8 cellular contexts compared by ENCODE assay signal in genomic region chr2:53970898-53971681, GRCh38. TPM values are rescaled to one million over a fixed set of nuclear protein-coding genes. Genes with fewer than 3 reads are reported as not detected.
DNase-seq lines count a peak whose midpoint lies in the region; TF ChIP-seq lines count a peak whose summit lies in the region.

TSS of gene PSME4 (minus strand) at chr2:53970993. CDS start at chr2:53970784, 209 bp downstream.

- CTCF ChIA-PET in HEK293T (lab: Yijun Ruan, JAX): no interaction called here
- CTCF ChIA-PET in SK-N-SH (lab: Yijun Ruan, JAX): interaction anchor here (0.7 to 2.0 kb wide), 2 partner anchors 12 to 14 kb away, joined by 3 to 5 read pairs; no protein-coding TSS in a partner anchor
- CTCF ChIA-PET in activated naive CD4-positive, alpha-beta T cell treated with anti-CD3 and anti-CD28 coated beads, Interleukin-2, amount 10 ng/mL, durations not matched to agents 7 days and 5 days (lab: Charles Lee): interaction anchor here (0.9 to 1.0 kb wide), 2 partner anchors 23 to 82 kb away, joined by 3 to 4 read pairs; no protein-coding TSS in a partner anchor

- H3K36me3 ChIP-seq in SK-N-SH (replicated peaks in 1 of 2; ENCODE audit: control insufficient read depth in 1 of 2, insufficient read depth in 2 of 2, low read length in 1 of 2) (peaks cover 3 to 6% of the 10 kb centered on the region in 2 experiments), neutrophil (peaks cover 11% of the 10 kb centered on the region)

- H3K36me3 Mint-ChIP-seq in activated naive CD4-positive, alpha-beta T cell treated with anti-CD3 and anti-CD28 coated beads, Interleukin-2, amount 10 ng/mL, durations not matched to agents 7 days and 5 days: peaks cover 41% of the 10 kb centered on the region

- H4K20me1 ChIP-seq in SK-N-SH (ENCODE audit: insufficient read depth): peaks cover 40% of the 10 kb centered on the region

- peak within 1 kb of the TSS; percentile 83; the same call in 1 of the 2 replicates for H2AFZ ChIP-seq in SK-N-SH (ENCODE audit: low read depth)

- 2% methylated on average over 26 of the region's 61 CpGs for WGBS in SK-N-SH (ENCODE audit: low lambda C conversion rate)

- peak within 1 kb of the TSS; percentile 88 to 89 for H3K27ac ChIP-seq in SK-N-SH (ENCODE audit: low read depth in 2 of 2, low read length in 1 of 2)
- peak within 1 kb of the TSS; percentile 94 for H3K27ac ChIP-seq in neutrophil

- POLR2A ChIA-PET in HEK293T (lab: Yijun Ruan, JAX) (interaction anchor here (0.8 to 2.5 kb wide), 6 partner anchors 9 to 41 kb away, joined by 3 to 8 read pairs (median 5); no protein-coding TSS in a partner anchor), SK-N-SH (lab: Yijun Ruan, JAX) (interaction anchor here (0.6 to 2.2 kb wide), 10 partner anchors 9 to 752 kb away, joined by 3 to 8 read pairs (median 4); partner anchors contain the start of genes CHAC2 and EML6)

- peaks cover 63% of the 10 kb centered on the region for H3K79me2 ChIP-seq in SK-N-SH (ENCODE audit: insufficient read depth)

- no peaks in the 10 kb centered on the region; a peak in 1 of 4 replicates for H3K4me1 ChIP-seq in SK-N-SH (ENCODE audit: control insufficient read depth in 1 of 2, insufficient read depth in 2 of 2, low read depth in 1 of 2, low read length in 1 of 2)
- H3K4me1 ChIP-seq in neutrophil (ENCODE audit: control insufficient read depth in 1 of 2, insufficient read depth in 1 of 2, low read depth in 1 of 2, low read length in 1 of 2): peaks cover 19% of the 10 kb centered on the region in 2 experiments

- H3K4me3 ChIP-seq in SK-N-SH (ENCODE audit: low read depth in 2 of 2, low read length in 1 of 2): peak within 1 kb of the TSS; percentile 82 to 88
- peak within 1 kb of the TSS; percentile 93 for H3K4me3 ChIP-seq in neutrophil (ENCODE audit: low read depth in 1 of 2, low read length in 1 of 2)

- peaks cover 44% of the 10 kb centered on the region for H3K4me1 Mint-ChIP-seq in activated naive CD4-positive, alpha-beta T cell treated with anti-CD3 and anti-CD28 coated beads, Interleukin-2, amount 10 ng/mL, durations not matched to agents 7 days and 5 days

- TF ChIP-seq EP300 in SK-N-SH (IDR thresholded peaks at IDR 0.05; ENCODE audit: borderline replicate concordance in 1 of 2, low read depth in 1 of 2, low read length in 1 of 2): no peak

- peak within 1 kb of the TSS; percentile 90 for H3K9ac ChIP-seq in SK-N-SH

- H3F3A ChIP-seq in SK-N-SH (replicated peaks; ENCODE audit: insufficient read depth): peaks cover 15% of the 10 kb centered on the region

- no peak for TF ChIP-seq RAD21 in SK-N-SH (IDR thresholded peaks at IDR 0.05; ENCODE audit: low read length)

- no peaks in the 10 kb centered on the region for H3K9me2 ChIP-seq in SK-N-SH

- H3K9me3 ChIP-seq in SK-N-SH (no peaks in the 10 kb centered on the region), neutrophil (no peaks in the 10 kb centered on the region)

- H3K9me3 Mint-ChIP-seq in activated naive CD4-positive, alpha-beta T cell treated with anti-CD3 and anti-CD28 coated beads, Interleukin-2, amount 10 ng/mL, durations not matched to agents 7 days and 5 days: no peaks in the 10 kb centered on the region

- peak within 1 kb of the TSS; percentile 93 for H3K4me2 ChIP-seq in SK-N-SH

- peak within 1 kb of the TSS; percentile 96 for H3K27ac Mint-ChIP-seq in activated naive CD4-positive, alpha-beta T cell treated with anti-CD3 and anti-CD28 coated beads, Interleukin-2, amount 10 ng/mL, durations not matched to agents 7 days and 5 days

- H3K27me3 Mint-ChIP-seq in activated naive CD4-positive, alpha-beta T cell treated with anti-CD3 and anti-CD28 coated beads, Interleukin-2, amount 10 ng/mL, durations not matched to agents 7 days and 5 days: no peaks in the 10 kb centered on the region

- H3K27me3 ChIP-seq in SK-N-SH (ENCODE audit: insufficient read depth) (no peaks in the 10 kb centered on the region), neutrophil (no peaks in the 10 kb centered on the region)

- DNase-seq in GM04504 (ENCODE audit: low read depth): peak; percentile 72
- DNase-seq in HEK293T (ENCODE audit: extremely low spot score): peak; percentile 87
- DNase-seq in MV-4-11 (lab: John Stamatoyannopoulos, UW): peak; percentile 70
- peak; percentile 97 for DNase-seq in SK-N-SH
- peak; percentile 97 for DNase-seq in activated naive CD4-positive, alpha-beta T cell treated with anti-CD3 and anti-CD28 coated beads, Interleukin-2, amount 10 ng/mL, durations not matched to agents 7 days and 5 days
- DNase-seq in germinal center (ENCODE audit: low spot score): peak; percentile 94

- TF ChIP-seq CTCF in SK-N-SH (IDR thresholded peaks at IDR 0.05) (no peak), neutrophil (IDR thresholded peaks at IDR 0.05) (no peak), subcutaneous adipose tissue (IDR thresholded peaks at IDR 0.05; ENCODE audit: low read depth) (no peak)

- peak within 1 kb of the TSS; percentile 92 for H3K4me3 Mint-ChIP-seq in activated naive CD4-positive, alpha-beta T cell treated with anti-CD3 and anti-CD28 coated beads, Interleukin-2, amount 10 ng/mL, durations not matched to agents 7 days and 5 days

TF ChIP-seq in HEK293T, 16 proteins besides CTCF, POLR2A, EP300 and RAD21:
- TF ChIP-seq L3MBTL2 (conservative IDR thresholded peaks at IDR 0.05): peak; percentile 79
- no peak for TF ChIP-seq ELF4 (IDR thresholded peaks at IDR 0.05)
- no peak for TF ChIP-seq TARDBP (IDR thresholded peaks at IDR 0.05)
- no peak for TF ChIP-seq ARNT (IDR thresholded peaks at IDR 0.05)
TF ChIP-seq in HEK293T: peak in this region for 1.

TF ChIP-seq in SK-N-SH, 30 proteins besides CTCF, POLR2A, EP300 and RAD21 (continues in another document):
- TF ChIP-seq MXI1 (IDR thresholded peaks at IDR 0.05; ENCODE audit: low read depth, low read length) (peak; percentile 42), GATA2 (CRISPR knock-in tag; IDR thresholded peaks at IDR 0.05) (no peak), USF2 (IDR thresholded peaks at IDR 0.05; ENCODE audit: borderline replicate concordance, low read depth, low read length) (no peak), MAX (IDR thresholded peaks at IDR 0.05; ENCODE audit: low read depth) (peak; percentile 81), ZBTB33 (IDR thresholded peaks at IDR 0.05; ENCODE audit: borderline replicate concordance, low read depth) (no peak), FOSL2 (IDR thresholded peaks at IDR 0.05; ENCODE audit: borderline replicate concordance, low read depth) (no peak), GABPA (IDR thresholded peaks at IDR 0.05; ENCODE audit: low read depth) (peak; percentile 77), PBX3 (IDR thresholded peaks at IDR 0.05) (0 out of 2 replicates have a peak, but pooled peaks have one; percentile 12), FOXM1 (IDR thresholded peaks at IDR 0.05; ENCODE audit: low read depth) (no peak), EZH2phosphoT487 (IDR thresholded peaks at IDR 0.05; ENCODE audit: borderline replicate concordance, low read depth) (no peak)

RNA-seq across cellular contexts. Expression of gene PSME4, which starts in this region (rescaled TPM):
- polyA plus RNA-seq in SK-N-SH (2012; rRNA removed): 12.8 and 16.2 TPM in 2 replicates
- polyA plus RNA-seq in SK-N-SH (2012; cell fraction: cytosol; rRNA removed): 13.2 and 14.4 TPM in 2 replicates
- 19.1 and 46.4 TPM in 2 replicates for polyA plus RNA-seq in SK-N-SH (2012; cell fraction: nucleus; rRNA removed)
- 10 to 100 TPM; 39.6 to 91.1 (median 68.1) TPM for total RNA-seq in subcutaneous adipose tissue

Comparison
In these comparisons a context has a peak if more than half of its experiments do, and no peak if none do; other contexts are left out.
1. Peak in every context shown above with its lines: DNase-seq, H3K4me3 ChIP-seq and H3K27ac ChIP-seq.